13 cellular contexts compared by ENCODE assay signal in the genomic region with DNA sequence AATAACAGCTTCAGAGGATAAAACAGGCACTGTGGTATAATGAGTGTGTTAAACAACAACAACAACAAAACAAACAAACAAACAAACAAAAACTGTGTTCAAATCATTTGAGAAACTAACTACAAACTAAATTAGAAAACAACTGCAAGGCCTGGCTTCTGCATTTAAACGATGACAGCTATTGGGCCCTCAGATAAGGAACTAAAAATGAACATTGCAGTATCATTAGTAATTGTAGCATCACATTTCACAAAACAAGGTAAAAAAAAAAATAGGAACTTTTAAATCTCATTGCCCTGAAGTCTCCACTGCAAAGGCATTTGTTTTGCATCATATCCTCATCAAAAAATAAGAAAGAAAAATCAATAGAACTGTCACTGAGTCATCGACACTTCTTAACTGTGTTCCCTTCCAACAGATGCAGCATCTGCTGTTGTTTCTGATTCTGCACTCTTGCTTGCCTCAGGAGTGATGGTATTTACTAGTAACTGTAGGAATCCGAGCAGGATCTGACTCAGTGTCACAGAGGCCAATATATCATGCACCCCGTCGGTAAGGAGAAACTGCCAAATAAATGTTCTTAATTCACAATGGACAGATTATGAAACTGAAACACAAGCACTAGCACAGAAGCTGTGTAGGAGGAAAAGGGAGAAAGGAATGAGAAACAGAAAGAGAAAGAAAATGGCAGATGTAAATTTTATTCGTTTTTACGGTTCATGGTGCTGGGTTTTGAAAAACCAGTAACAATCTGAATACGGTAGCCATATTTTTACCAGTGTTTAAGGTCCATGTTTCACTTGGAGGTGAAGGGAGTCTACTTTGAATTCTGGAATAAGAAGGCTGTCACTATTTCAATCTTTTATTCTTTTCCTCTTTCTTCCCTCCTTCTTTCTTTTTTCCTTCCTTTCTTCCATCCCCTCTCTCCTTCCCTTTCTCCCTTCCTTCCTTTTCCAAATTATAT.
A peak's percentile ranks its signal among the peaks of the same experiment; 100 is the strongest.
DNase-seq lines count a peak whose midpoint lies in the region; ATAC-seq lines count a peak whose summit lies in the region.
"Had no signal": no experiment of that assay in that cellular context is flagged by ENCODE, and none has a peak within 500 bp of the region (broad histone marks: within the 10 kb centered on the region; RNA-seq: fewer than 3 reads in every experiment).

No MANE protein-coding gene starts in this region.

- DNase-seq in M059J (ENCODE audit: low read depth) (peak; percentile 15), kidney tubule cell (ENCODE audit: low spot score) (peak; percentile 92), NOMO-1 treated with dmso at 0.1 percent for 144 hours (lab: John Stamatoyannopoulos, UW; ENCODE audit: unreplicated experiment) (no peak), NK-92 (lab: John Stamatoyannopoulos, UW; ENCODE audit: unreplicated experiment) (no peak)
- DNase-seq: activated effector memory CD4-positive, alpha-beta T cell treated with Interleukin-2 at 50 U/mL for 16 hours; esophagus squamous epithelium; stimulated activated CD4-positive, alpha-beta T cell treated with anti-CD3 and anti-CD28 coated beads, Interleukin-12 subunit alpha, Interleukin-12 subunit beta, amount 100 ng/mL, for 4 hours; T-helper 2 cell; upper lobe of left lung had no signal

- H3K27ac ChIP-seq in cingulate gyrus (ENCODE audit: low read depth, low read length) (peak overlapping the region; percentile 32), temporal lobe (ENCODE audit: low read depth, low read length) (peak overlapping the region; percentile 2)
- H3K27ac ChIP-seq: esophagus squamous epithelium, upper lobe of left lung had no signal

- ATAC-seq in HG03457 (IDR thresholded peaks at IDR 0.05; ENCODE audit: unreplicated experiment) (no peak), HG02840 (IDR thresholded peaks at IDR 0.05; ENCODE audit: low FRiP score, unreplicated experiment) (no peak)

Comparison
In these comparisons a context has a peak if more than half of its experiments do, and no peak if none do; other contexts are left out.
1. DNase-seq: peak in M059J (single experiment) and kidney tubule cell (single experiment); none in NOMO-1 treated with dmso at 0.1 percent for 144 hours (single experiment) and NK-92 (single experiment).